In the genomic region with DNA sequence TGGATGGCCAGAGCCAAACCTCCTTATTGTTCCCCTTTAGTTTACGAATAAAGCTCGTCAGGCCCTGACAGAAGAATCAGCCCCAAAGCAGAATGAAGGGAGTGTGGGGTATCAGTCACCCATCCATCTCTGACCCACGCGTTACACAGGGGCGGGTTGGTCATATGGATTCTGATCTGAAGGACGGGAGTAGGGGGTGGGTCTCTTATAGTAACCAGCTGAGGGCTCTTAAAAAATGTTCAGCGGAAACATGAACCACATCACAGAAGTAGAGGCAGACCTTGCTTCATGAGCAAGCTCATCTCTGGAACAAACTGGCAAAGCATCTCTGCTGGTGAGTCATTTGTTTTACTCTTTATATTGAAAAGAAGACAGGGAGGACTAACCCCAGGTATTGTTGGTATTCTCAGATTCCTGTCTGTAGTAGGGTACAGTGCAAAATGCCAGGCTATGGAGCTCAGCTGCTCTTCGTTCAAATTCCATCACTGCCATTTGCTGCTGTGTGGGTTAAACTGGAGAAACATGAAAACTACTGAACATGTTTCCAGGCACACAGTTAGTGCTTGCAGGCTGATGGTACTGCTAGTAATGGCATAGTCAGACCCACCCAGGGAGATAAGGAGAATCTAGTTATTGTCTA, we compare ENCODE assay signal across 12 cellular contexts. TPM values are rescaled to one million over a fixed set of nuclear protein-coding genes. Genes with fewer than 3 reads are reported as not detected.
DNase-seq lines count a peak whose midpoint lies in the region; ATAC-seq and TF ChIP-seq lines count a peak whose summit lies in the region.
"Had no signal": no experiment of that assay in that cellular context is flagged by ENCODE, and none has a peak within 500 bp of the region (broad histone marks: within the 10 kb centered on the region; RNA-seq: fewer than 3 reads in every experiment).

Gene CXCR6 (plus strand): TSS at position 258 of the 640 bp plus-strand sequence. CDS start 3,018 bp downstream, outside the sequence.

- H3K9me3 ChIP-seq in mammary epithelial cell (replicated peaks; ENCODE audit: insufficient read depth, low read length), result peaks cover 4% of the 10 kb centered on the region
- peaks cover 0 to 7% of the 10 kb centered on the region in 2 donors for H3K9me3 ChIP-seq in breast epithelium
- H3K9me3 ChIP-seq in skeletal muscle tissue (ENCODE audit: control insufficient read depth in 3 of 3, low read length in 3 of 3), result no peaks in the 10 kb centered on the region
- H3K9me3 ChIP-seq in vagina, result no peaks in the 10 kb centered on the region

- H3K4me1 ChIP-seq in mammary epithelial cell (ENCODE audit: insufficient read depth, low read length), result no peaks in the 10 kb centered on the region
- no peaks in the 10 kb centered on the region for H3K4me1 ChIP-seq in breast epithelium
- H3K4me1 ChIP-seq in skeletal muscle tissue (ENCODE audit: control insufficient read depth in 3 of 3, insufficient read depth in 3 of 3, low read length in 3 of 3), result peaks cover 18 to 62% (median 61%) of the 10 kb centered on the region in 3 donors
- peaks cover 18% of the 10 kb centered on the region for H3K4me1 ChIP-seq in vagina

- CTCF ChIA-PET in mammary epithelial cell (lab: Charles Lee; ENCODE audit: low non-redundant PET), result interaction anchor here (0.7 kb wide), 1 partner anchor 14 kb away, joined by 3 read pairs; no protein-coding TSS in a partner anchor

- no peaks in the 10 kb centered on the region for H3K79me2 ChIP-seq in mammary epithelial cell (ENCODE audit: insufficient read depth, low read length)

- dilution Hi-C loops in mammary epithelial cell (cut with HindIII; ENCODE audit: low sequenced_read_pairs), result no loop called here

- no peak within 1 kb of the TSS for H3K27ac ChIP-seq in mammary epithelial cell (ENCODE audit: insufficient read depth, low read depth, low read length)
- no peak within 1 kb of the TSS for H3K27ac ChIP-seq in breast epithelium
- no peak within 1 kb of the TSS for H3K27ac ChIP-seq in skeletal muscle tissue (ENCODE audit: low read depth, low read length)
- H3K27ac ChIP-seq in vagina, result peak within 1 kb of the TSS; percentile 15

- in situ Hi-C loops in mammary epithelial cell (cut with MboI; ENCODE audit: low sequenced_read_pairs in 2 of 2), result loop anchor here (5.0 to 25.0 kb wide), 3 partner anchors 134 to 269 kb away; partner anchors contain the start of gene CCR1 (in 2 of the 2)

- peak; percentile 20 for DNase-seq in mammary epithelial cell
- no peak for DNase-seq in breast epithelium (ENCODE audit: low spot score in 2 of 2)
- DNase-seq in vagina (ENCODE audit: extremely low spot score in 2 of 2), result no peak
- DNase-seq in superior temporal gyrus (ENCODE audit: extremely low spot score), result no peak
- DNase-seq in medulla oblongata (ENCODE audit: extremely low spot score), result no peak
- DNase-seq: amygdala, SHP77 had no signal

- H3K9ac ChIP-seq in mammary epithelial cell (ENCODE audit: insufficient read depth, low read length) (no peak within 1 kb of the TSS), skeletal muscle tissue (ENCODE audit: low read depth in 1 of 3, low read length in 3 of 3) (peak within 1 kb of the TSS in 2 of 3 donors; percentile 18 to 54)

- H3K4me1 Mint-ChIP-seq in activated naive CD4-positive, alpha-beta T cell treated with anti-CD3 and anti-CD28 coated beads, Interleukin-2, amount 50 U/mL, for 24 hours, result peaks cover 39% of the 10 kb centered on the region

- intact Hi-C loops in mammary epithelial cell (cut with micrococcal nuclease) (loop anchor here (5.0 kb wide), 1 partner anchor 499 kb away; no protein-coding TSS in a partner anchor), breast epithelium (cut with DNase I; ENCODE audit: low total_unique reads) (no loop called here), vagina (cut with DNase I) (no loop called here)

- peak within 1 kb of the TSS; percentile 58 for H3K4me3 Mint-ChIP-seq in activated naive CD4-positive, alpha-beta T cell treated with anti-CD3 and anti-CD28 coated beads, Interleukin-2, amount 50 U/mL, for 24 hours
- H3K4me3 Mint-ChIP-seq: type B pancreatic cell had no signal

- H3K9me3 Mint-ChIP-seq in activated naive CD4-positive, alpha-beta T cell treated with anti-CD3 and anti-CD28 coated beads, Interleukin-2, amount 50 U/mL, for 24 hours, result no peaks in the 10 kb centered on the region
- H3K9me3 Mint-ChIP-seq: type B pancreatic cell had no signal

- H3K27me3 ChIP-seq in mammary epithelial cell (ENCODE audit: insufficient read depth, low read length), result no peaks in the 10 kb centered on the region
- no peaks in the 10 kb centered on the region for H3K27me3 ChIP-seq in breast epithelium
- no peaks in the 10 kb centered on the region for H3K27me3 ChIP-seq in skeletal muscle tissue (ENCODE audit: control insufficient read depth in 3 of 3, insufficient read depth in 3 of 3, low read length in 3 of 3)
- no peaks in the 10 kb centered on the region for H3K27me3 ChIP-seq in vagina

- ATAC-seq in HG02970 (IDR thresholded peaks at IDR 0.05; ENCODE audit: low FRiP score, unreplicated experiment), result no peak

- H3K4me3 ChIP-seq in mammary epithelial cell (replicated peaks in 1 of 3; ENCODE audit: insufficient read depth in 1 of 3, low read depth in 2 of 3, low read length in 3 of 3), result no peak within 1 kb of the TSS
- no peak within 1 kb of the TSS for H3K4me3 ChIP-seq in breast epithelium
- peak within 1 kb of the TSS in 1 of 3 donors; percentile 7 for H3K4me3 ChIP-seq in skeletal muscle tissue (ENCODE audit: low read length in 3 of 3)
- H3K4me3 ChIP-seq in vagina, result peak within 1 kb of the TSS in 1 of 2 donors; percentile 9

- no peaks in the 10 kb centered on the region for H3K36me3 ChIP-seq in mammary epithelial cell (ENCODE audit: insufficient read depth, low read length)
- peaks cover 4% of the 10 kb centered on the region for H3K36me3 ChIP-seq in breast epithelium
- H3K36me3 ChIP-seq in skeletal muscle tissue (ENCODE audit: control insufficient read depth in 3 of 3, insufficient read depth in 3 of 3, low read length in 3 of 3), result peaks cover 29 to 55% (median 35%) of the 10 kb centered on the region in 3 donors
- H3K36me3 ChIP-seq in vagina, result peaks cover 0 to 17% of the 10 kb centered on the region in 2 donors

- H4K20me1 ChIP-seq in mammary epithelial cell (ENCODE audit: insufficient read depth, low read length), result no peaks in the 10 kb centered on the region

- TF ChIP-seq POLR2A in breast epithelium (IDR thresholded peaks at IDR 0.05), result no peak
- no peak for TF ChIP-seq POLR2A in vagina (IDR thresholded peaks at IDR 0.05)

- WGBS in mammary epithelial cell (ENCODE audit: low coverage, missing lambda C conversion rate), result 93% methylated on average over 8 of the region's 8 CpGs

- TF ChIP-seq CTCF in mammary epithelial cell (conservative IDR thresholded peaks at IDR 0.05 in 1 of 2, IDR thresholded peaks at IDR 0.05 in 1 of 2; ENCODE audit: extremely low read depth in 1 of 2, insufficient read depth in 1 of 2, low read depth in 1 of 2, low read length in 2 of 2) (no peak), breast epithelium (IDR thresholded peaks at IDR 0.05) (no peak), vagina (IDR thresholded peaks at IDR 0.05) (no peak)

- no peak within 1 kb of the TSS for H2AFZ ChIP-seq in mammary epithelial cell (ENCODE audit: low read depth, low read length)

- H3K27me3 Mint-ChIP-seq in activated naive CD4-positive, alpha-beta T cell treated with anti-CD3 and anti-CD28 coated beads, Interleukin-2, amount 50 U/mL, for 24 hours, result no peaks in the 10 kb centered on the region
- H3K27me3 Mint-ChIP-seq: type B pancreatic cell had no signal

- no peak within 1 kb of the TSS for H3K4me2 ChIP-seq in mammary epithelial cell (ENCODE audit: insufficient read depth, low read depth, low read length)

- peak within 1 kb of the TSS; percentile 12 for H3K27ac Mint-ChIP-seq in activated naive CD4-positive, alpha-beta T cell treated with anti-CD3 and anti-CD28 coated beads, Interleukin-2, amount 50 U/mL, for 24 hours
- H3K27ac Mint-ChIP-seq: type B pancreatic cell had no signal

- H3K36me3 Mint-ChIP-seq in activated naive CD4-positive, alpha-beta T cell treated with anti-CD3 and anti-CD28 coated beads, Interleukin-2, amount 50 U/mL, for 24 hours, result peaks cover 15% of the 10 kb centered on the region

- no TSS peak for BruUV-seq in mammary epithelial cell (replicated peaks; lab: Mats Ljungman, UMichigan)

RNA-seq across cellular contexts. Expression of gene CXCR6, which starts in this region (rescaled TPM):
- total RNA-seq in mammary epithelial cell, result not detected
- polyA plus RNA-seq in mammary epithelial cell, result not detected
- not detected for polyA minus RNA-seq in mammary epithelial cell
- 1 to 10 TPM in 2 of 3 donors, under 1 TPM in 1; 0.64 to 4.5 (median 4.3) TPM for total RNA-seq in breast epithelium
- total RNA-seq in skeletal muscle tissue, result not detected
- total RNA-seq in vagina, result 9.6 TPM
- total RNA-seq: HT1080 had no signal

Comparison
In these comparisons a context has a peak if more than half of its experiments do, and no peak if none do; other contexts are left out.
1. Peak in DNase-seq in mammary epithelial cell; RNA of the gene not detected or under 1 TPM.